8 cellular contexts compared by ENCODE assay signal in the genomic region with DNA sequence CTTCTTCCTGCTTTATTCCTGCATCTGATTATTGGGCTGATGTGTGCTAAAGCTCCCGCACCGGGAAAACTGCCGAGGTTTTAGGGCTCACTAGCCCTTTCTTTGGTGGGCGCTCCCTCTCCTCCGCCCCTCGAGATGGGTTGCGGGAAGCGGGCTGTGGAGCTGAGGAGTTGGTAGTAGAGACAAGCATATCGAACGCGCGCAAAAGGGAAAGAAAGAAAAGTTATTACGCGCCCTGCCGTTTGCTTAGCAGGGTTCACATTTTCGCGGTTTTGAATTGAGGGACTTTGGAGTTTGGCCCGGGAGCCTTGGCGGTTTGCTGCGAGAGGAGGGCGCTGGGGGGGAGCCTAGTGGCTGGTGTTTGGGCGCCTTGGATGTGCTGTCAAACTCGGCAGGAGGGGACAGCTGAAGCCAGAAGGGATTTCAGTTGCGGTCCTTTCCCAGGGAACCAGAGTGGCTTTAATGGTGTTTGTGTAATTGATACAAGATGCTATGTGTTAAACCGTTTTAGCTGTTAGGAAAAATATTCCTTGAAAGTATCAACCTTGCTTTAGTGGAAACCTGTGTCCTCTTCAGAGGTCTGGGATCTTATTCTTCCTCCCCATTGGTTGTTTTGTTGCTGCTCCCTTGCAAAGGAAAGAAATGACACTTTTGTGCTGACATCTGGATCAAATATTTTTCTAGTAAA.
DNase-seq lines count a peak whose midpoint lies in the region; ATAC-seq and TF ChIP-seq lines count a peak whose summit lies in the region.

No MANE protein-coding gene starts in this region.

- no peaks in the 10 kb centered on the region for H3K27me3 ChIP-seq in Loucy (ENCODE audit: insufficient read depth, low read length, poor library complexity, severe bottlenecking)

- peak overlapping the region; percentile 73 for H3K4me2 ChIP-seq in Loucy (ENCODE audit: low read depth, low read length, poor library complexity, severe bottlenecking)

- H3K9me3 ChIP-seq in ES-I3 (ENCODE audit: control insufficient read depth, insufficient read depth, low read length) (no peaks in the 10 kb centered on the region), Loucy (ENCODE audit: insufficient read depth, low read depth, low read length) (no peaks in the 10 kb centered on the region)

- H3K9me2 ChIP-seq in Loucy (replicated peaks; ENCODE audit: low read depth, low read length) = no peaks in the 10 kb centered on the region

- H3F3A ChIP-seq in Loucy (ENCODE audit: low read depth) = no peaks in the 10 kb centered on the region

- H4K20me1 ChIP-seq in Loucy (ENCODE audit: insufficient read depth, low read length, poor library complexity, severe bottlenecking) = peaks cover 43% of the 10 kb centered on the region

- H3K4me1 ChIP-seq in ES-I3 (ENCODE audit: insufficient read depth, low read length) (peaks cover 6% of the 10 kb centered on the region; the same call in 1 of the 2 replicates), Loucy (ENCODE audit: insufficient read depth, low read length, poor library complexity, severe bottlenecking) (peaks cover 40% of the 10 kb centered on the region)

- H3K4me3 ChIP-seq in Loucy (ENCODE audit: low read length, poor library complexity, severe bottlenecking) (peak overlapping the region; percentile 79), iPS-11a (ENCODE audit: low read depth, low read length) (peak overlapping the region; percentile 83)

- ATAC-seq in GM21367 (IDR thresholded peaks at IDR 0.05; ENCODE audit: unreplicated experiment) (no peak), GM21825 (IDR thresholded peaks at IDR 0.05; ENCODE audit: unreplicated experiment) (no peak)

- H3K9ac ChIP-seq in ES-I3 (ENCODE audit: low read depth, low read length) (peak overlapping the region; percentile 90), Loucy (ENCODE audit: low read depth, low read length, poor library complexity, severe bottlenecking) (peak overlapping the region; percentile 81)

- H2AFZ ChIP-seq in Loucy (ENCODE audit: low read length) = peak overlapping the region; percentile 92

- H3K36me3 ChIP-seq in ES-I3 (ENCODE audit: insufficient read depth, low read length) (no peaks in the 10 kb centered on the region), Loucy (ENCODE audit: insufficient read depth, low read length) (no peaks in the 10 kb centered on the region)

- DNase-seq in astrocyte of the hippocampus (ENCODE audit: low read depth, low spot score) = peak; percentile 77
- peak; percentile 81 for DNase-seq in retina
- no peak for DNase-seq in cortex of kidney (lab: John Stamatoyannopoulos, UW)

- no peak for TF ChIP-seq CTCF in Loucy (conservative IDR thresholded peaks at IDR 0.05; ENCODE audit: low read length)

- H3K79me2 ChIP-seq in Loucy (ENCODE audit: insufficient read depth, low read length) = peaks cover 36% of the 10 kb centered on the region
